Comparison of ENCODE assay signal across 23 cellular contexts in genomic region chr4:102453827-102454226, GRCh38.
"Had no signal": no experiment of that assay in that cellular context is flagged by ENCODE, and none has a peak within 500 bp of the region (broad histone marks: within the 10 kb centered on the region; RNA-seq: fewer than 3 reads in every experiment).

No MANE protein-coding gene starts in this region.

- H3K27ac ChIP-seq: cardiac muscle cell had no signal

- H3K36me3 ChIP-seq: cardiac muscle cell had no signal

- H3K27me3 Mint-ChIP-seq: activated CD8-positive, alpha-beta T cell treated with anti-CD3 and anti-CD28 coated beads for 36 hours; activated naive CD4-positive, alpha-beta T cell treated with anti-CD3 and anti-CD28 coated beads, Interleukin-2, amount 50 U/mL, for 24 hours had no signal

- H3K9me3 Mint-ChIP-seq: activated CD8-positive, alpha-beta T cell treated with anti-CD3 and anti-CD28 coated beads for 36 hours; activated naive CD4-positive, alpha-beta T cell treated with anti-CD3 and anti-CD28 coated beads, Interleukin-2, amount 50 U/mL, for 24 hours had no signal

- DNase-seq: activated CD4-positive, alpha-beta T cell treated with anti-CD3 and anti-CD28 coated beads, Interleukin-2, amount 50 U/mL, for 1 hour; activated CD4-positive, CD25-positive, alpha-beta regulatory T cell; activated CD8-positive, alpha-beta memory T cell treated with anti-CD3 and anti-CD28 coated beads, Interleukin-2, amount 50 U/mL, for 4 hours; activated CD8-positive, alpha-beta T cell treated with anti-CD3 and anti-CD28 coated beads for 36 hours; activated effector memory CD4-positive, alpha-beta T cell treated with Interleukin-2 at 50 U/mL for 16 hours; activated naive CD4-positive, alpha-beta T cell; activated T-cell treated with anti-CD3 and anti-CD28 coated beads, Interleukin-2, amount 50 U/mL, for 1 hour; amygdala; NCI-H1092; NCI-H1417; NCI-H1930; NCI-H2107; NCI-H345; NCI-H510A; NCI-H69; NK-92 treated with Interleukin-12 subunit alpha and Interleukin-12 subunit beta, amount 100 ng/mL, for 24 hours; PC-3; SHP77 had no signal

- H3K27me3 ChIP-seq: cardiac muscle cell had no signal

- H3K27ac Mint-ChIP-seq: activated CD8-positive, alpha-beta T cell treated with anti-CD3 and anti-CD28 coated beads for 36 hours; activated naive CD4-positive, alpha-beta T cell treated with anti-CD3 and anti-CD28 coated beads, Interleukin-2, amount 50 U/mL, for 24 hours; activated T-helper 1 cell treated with anti-CD3 and anti-CD28 coated beads, Interleukin-12 subunit alpha, Interleukin-12 subunit beta, Interleukin-2, Interleukin-4 antibody, amounts not matched to agents 30 ng/mL and 10 ng/mL and 1 ng/mL, durations not matched to agents 14 hours and 24 hours and 36 hours; brain; T-helper 1 cell treated with Interleukin-12 subunit alpha and Interleukin-12 subunit beta and Interleukin-4 antibody, amounts not matched to agents 30 μg/mL and 1 μg/mL, for 36 hours had no signal

- ATAC-seq: activated CD8-positive, alpha-beta T cell treated with anti-CD3 and anti-CD28 coated beads for 36 hours; PC-3 had no signal

- H3K4me3 ChIP-seq: cardiac muscle cell had no signal

- H3K4me3 Mint-ChIP-seq: activated CD8-positive, alpha-beta T cell treated with anti-CD3 and anti-CD28 coated beads for 36 hours; activated naive CD4-positive, alpha-beta T cell treated with anti-CD3 and anti-CD28 coated beads, Interleukin-2, amount 50 U/mL, for 24 hours; activated T-helper 1 cell treated with anti-CD3 and anti-CD28 coated beads, Interleukin-12 subunit alpha, Interleukin-12 subunit beta, Interleukin-2, Interleukin-4 antibody, amounts not matched to agents 30 ng/mL and 10 ng/mL and 1 ng/mL, durations not matched to agents 14 hours and 24 hours and 36 hours; brain; T-helper 1 cell treated with Interleukin-12 subunit alpha and Interleukin-12 subunit beta and Interleukin-4 antibody, amounts not matched to agents 30 μg/mL and 1 μg/mL, for 36 hours had no signal

- H3K36me3 Mint-ChIP-seq: activated naive CD4-positive, alpha-beta T cell treated with anti-CD3 and anti-CD28 coated beads, Interleukin-2, amount 50 U/mL, for 24 hours; brain had no signal
